ENCODE assay signal across 9 cellular contexts in the genomic region with DNA sequence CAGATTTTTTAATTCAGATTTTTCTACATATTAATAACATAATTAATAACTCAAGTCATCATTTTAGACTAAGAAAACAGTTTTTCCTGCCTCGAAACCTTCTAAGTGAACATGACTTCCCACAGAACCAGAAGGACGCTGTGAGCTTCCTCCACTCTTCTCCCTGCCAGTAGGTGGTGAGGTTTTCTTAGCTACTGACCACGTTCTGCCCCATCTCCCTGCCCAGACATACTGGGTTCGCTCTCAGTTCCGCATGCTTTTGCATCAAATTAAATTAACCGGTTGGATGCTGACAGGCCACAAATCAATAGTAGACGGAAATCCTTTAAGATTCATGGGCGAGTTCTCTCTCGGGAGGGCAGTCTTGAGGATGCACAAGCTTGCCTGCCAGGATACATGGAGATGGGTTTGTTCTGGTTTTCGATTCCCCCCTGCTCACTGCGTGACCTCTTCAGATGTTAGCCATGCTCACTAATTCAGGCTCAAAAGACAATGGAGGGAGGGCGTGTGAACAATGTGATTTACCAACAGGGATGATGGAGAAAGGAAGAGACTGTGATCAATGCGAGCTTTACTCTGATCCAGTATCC.
DNase-seq lines count a peak whose midpoint lies in the region; ATAC-seq and TF ChIP-seq lines count a peak whose summit lies in the region.
"Had no signal": no experiment of that assay in that cellular context is flagged by ENCODE, and none has a peak within 500 bp of the region (broad histone marks: within the 10 kb centered on the region; RNA-seq: fewer than 3 reads in every experiment).

No MANE protein-coding gene starts in this region.

- no peak overlapping the region for H3K27ac Mint-ChIP-seq in stimulated activated memory B cell treated with anti-CD40 and anti-IgM and Interleukin-4, amounts not matched to agents 10 μg/mL and 1 μg/mL and 100 μg/mL, for 72 hours

- H3K36me3 Mint-ChIP-seq in stimulated activated memory B cell treated with anti-CD40 and anti-IgM and Interleukin-4, amounts not matched to agents 10 μg/mL and 1 μg/mL and 100 μg/mL, for 72 hours: no peaks in the 10 kb centered on the region

- no peaks in the 10 kb centered on the region for H3K27me3 ChIP-seq in foreskin keratinocyte

- no peak overlapping the region for H3K4me3 Mint-ChIP-seq in stimulated activated memory B cell treated with anti-CD40 and anti-IgM and Interleukin-4, amounts not matched to agents 10 μg/mL and 1 μg/mL and 100 μg/mL, for 72 hours

- TF ChIP-seq CTCF in foreskin keratinocyte (conservative IDR thresholded peaks at IDR 0.05): peak; percentile 26

- no peaks in the 10 kb centered on the region for H3K4me1 ChIP-seq in foreskin keratinocyte

- peaks cover 10% of the 10 kb centered on the region for H3K27me3 Mint-ChIP-seq in stimulated activated memory B cell treated with anti-CD40 and anti-IgM and Interleukin-4, amounts not matched to agents 10 μg/mL and 1 μg/mL and 100 μg/mL, for 72 hours

- H3K9me3 Mint-ChIP-seq in stimulated activated memory B cell treated with anti-CD40 and anti-IgM and Interleukin-4, amounts not matched to agents 10 μg/mL and 1 μg/mL and 100 μg/mL, for 72 hours: no peaks in the 10 kb centered on the region

- no peak overlapping the region for H3K27ac ChIP-seq in foreskin keratinocyte

- DNase-seq in NCI-H510A treated with DMSO at 0.1 percent for 48 hours (lab: John Stamatoyannopoulos, UW) (peak; percentile 26), NCI-H510A (lab: John Stamatoyannopoulos, UW) (no peak), NCI-H187 treated with DMSO at 0.1 percent for 48 hours (lab: John Stamatoyannopoulos, UW) (peak; percentile 48), foreskin keratinocyte (no peak), occipital lobe (lab: John Stamatoyannopoulos, UW) (no peak), NCI-H2227 (lab: John Stamatoyannopoulos, UW; ENCODE audit: unreplicated experiment) (no peak)

- peaks cover 6% of the 10 kb centered on the region for H3K4me1 Mint-ChIP-seq in stimulated activated memory B cell treated with anti-CD40 and anti-IgM and Interleukin-4, amounts not matched to agents 10 μg/mL and 1 μg/mL and 100 μg/mL, for 72 hours

- ATAC-seq in foreskin keratinocyte (no peak), GM19395 (IDR thresholded peaks at IDR 0.05; ENCODE audit: unreplicated experiment) (no peak)
- peak; percentile 70 for ATAC-seq in stimulated activated memory B cell treated with anti-CD40 and anti-IgM and Interleukin-4, amounts not matched to agents 10 μg/mL and 1 μg/mL and 100 μg/mL, for 72 hours
- ATAC-seq: esophagus mucosa had no signal

Comparison
In these comparisons a context has a peak if more than half of its experiments do, and no peak if none do; other contexts are left out.
1. DNase-seq: peak in NCI-H510A treated with DMSO at 0.1 percent for 48 hours (single experiment) and NCI-H187 treated with DMSO at 0.1 percent for 48 hours (single experiment); none in NCI-H510A (single experiment), foreskin keratinocyte (0 of 2), occipital lobe (single experiment) and NCI-H2227 (single experiment).